16 cellular contexts compared by ENCODE assay signal in the genomic region with DNA sequence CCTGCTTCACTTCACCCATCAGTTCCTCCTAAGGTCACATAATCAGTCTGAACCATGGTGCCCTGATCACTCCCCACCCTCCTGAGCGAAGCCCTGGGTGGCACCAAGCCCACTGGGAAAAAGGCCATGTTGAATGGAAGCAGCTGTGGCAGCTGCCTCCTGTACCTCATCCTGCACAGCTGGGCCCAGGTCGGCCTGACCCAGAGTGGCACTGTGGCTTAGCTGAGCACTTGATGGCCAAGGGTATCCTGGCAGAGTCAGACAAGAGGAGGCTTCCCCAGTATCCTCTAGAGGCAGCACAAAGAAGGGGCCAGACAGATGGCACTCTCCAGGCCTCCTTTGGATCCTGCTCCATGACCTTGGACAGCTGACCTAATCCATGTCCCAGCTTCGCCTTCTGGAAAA.
DNase-seq lines count a peak whose midpoint lies in the region; ATAC-seq, FAIRE-seq and TF ChIP-seq lines count a peak whose summit lies in the region.
"Had no signal": no experiment of that assay in that cellular context is flagged by ENCODE, and none has a peak within 500 bp of the region (broad histone marks: within the 10 kb centered on the region; RNA-seq: fewer than 3 reads in every experiment).

No MANE protein-coding gene starts in this region.

- H3K4me1 ChIP-seq in SJCRH30, result peaks cover 64% of the 10 kb centered on the region
- peaks cover 14% of the 10 kb centered on the region for H3K4me1 ChIP-seq in upper lobe of right lung

- no peaks in the 10 kb centered on the region for H3K9me3 ChIP-seq in SJCRH30 (replicated peaks)
- no peaks in the 10 kb centered on the region for H3K9me3 ChIP-seq in upper lobe of right lung

- H3K36me3 ChIP-seq in SJCRH30, result no peaks in the 10 kb centered on the region
- no peaks in the 10 kb centered on the region for H3K36me3 ChIP-seq in upper lobe of right lung

- peaks cover 16% of the 10 kb centered on the region for H3K27me3 Mint-ChIP-seq in activated naive CD8-positive, alpha-beta T cell treated with anti-CD3 and anti-CD28 coated beads, Interleukin-2, amount 10 ng/mL, durations not matched to agents 7 days and 5 days
- no peaks in the 10 kb centered on the region for H3K27me3 Mint-ChIP-seq in activated naive CD8-positive, alpha-beta T cell treated with anti-CD3 and anti-CD28 coated beads for 36 hours

- no peak overlapping the region for H3K4me3 Mint-ChIP-seq in activated naive CD8-positive, alpha-beta T cell treated with anti-CD3 and anti-CD28 coated beads, Interleukin-2, amount 10 ng/mL, durations not matched to agents 7 days and 5 days
- no peak overlapping the region for H3K4me3 Mint-ChIP-seq in activated naive CD8-positive, alpha-beta T cell treated with anti-CD3 and anti-CD28 coated beads for 36 hours
- H3K4me3 Mint-ChIP-seq: CD8-positive, alpha-beta memory T cell; H9 had no signal

- no peak overlapping the region for H3K27ac Mint-ChIP-seq in activated naive CD8-positive, alpha-beta T cell treated with anti-CD3 and anti-CD28 coated beads, Interleukin-2, amount 10 ng/mL, durations not matched to agents 7 days and 5 days
- H3K27ac Mint-ChIP-seq in activated naive CD8-positive, alpha-beta T cell treated with anti-CD3 and anti-CD28 coated beads for 36 hours, result no peak overlapping the region

- H3K4me3 ChIP-seq in SJCRH30 (no peak overlapping the region), upper lobe of right lung (no peak overlapping the region)

- POLR2A ChIA-PET in activated naive CD8-positive, alpha-beta T cell treated with anti-CD3 and anti-CD28 coated beads, Interleukin-2, amount 10 ng/mL, durations not matched to agents 7 days and 5 days (lab: Charles Lee), result no interaction called here

- 0 out of 2 replicates have a peak, but pooled peaks cover 4% of the 10 kb centered on the region for H3K27me3 ChIP-seq in SJCRH30
- no peaks in the 10 kb centered on the region for H3K27me3 ChIP-seq in upper lobe of right lung

- ATAC-seq in activated naive CD8-positive, alpha-beta T cell treated with anti-CD3 and anti-CD28 coated beads, Interleukin-2, amount 10 ng/mL, durations not matched to agents 7 days and 5 days (ENCODE audit: low read depth), result no peak
- ATAC-seq in upper lobe of right lung, result no peak
- no peak for ATAC-seq in HG03565 (IDR thresholded peaks at IDR 0.05; ENCODE audit: unreplicated experiment)

- peaks cover 4% of the 10 kb centered on the region for H3K4me1 Mint-ChIP-seq in activated naive CD8-positive, alpha-beta T cell treated with anti-CD3 and anti-CD28 coated beads, Interleukin-2, amount 10 ng/mL, durations not matched to agents 7 days and 5 days
- no peaks in the 10 kb centered on the region for H3K4me1 Mint-ChIP-seq in activated naive CD8-positive, alpha-beta T cell treated with anti-CD3 and anti-CD28 coated beads for 36 hours

- no peaks in the 10 kb centered on the region for H3K9me3 Mint-ChIP-seq in activated naive CD8-positive, alpha-beta T cell treated with anti-CD3 and anti-CD28 coated beads, Interleukin-2, amount 10 ng/mL, durations not matched to agents 7 days and 5 days
- no peaks in the 10 kb centered on the region for H3K9me3 Mint-ChIP-seq in activated naive CD8-positive, alpha-beta T cell treated with anti-CD3 and anti-CD28 coated beads for 36 hours
- H3K9me3 Mint-ChIP-seq: CD8-positive, alpha-beta memory T cell; H9 had no signal

- H3K36me3 Mint-ChIP-seq in activated naive CD8-positive, alpha-beta T cell treated with anti-CD3 and anti-CD28 coated beads, Interleukin-2, amount 10 ng/mL, durations not matched to agents 7 days and 5 days, result no peaks in the 10 kb centered on the region
- H3K36me3 Mint-ChIP-seq in activated naive CD8-positive, alpha-beta T cell treated with anti-CD3 and anti-CD28 coated beads for 36 hours, result no peaks in the 10 kb centered on the region
- H3K36me3 Mint-ChIP-seq: CD8-positive, alpha-beta memory T cell had no signal

- DNase-seq in activated naive CD8-positive, alpha-beta T cell treated with anti-CD3 and anti-CD28 coated beads, Interleukin-2, amount 10 ng/mL, durations not matched to agents 7 days and 5 days, result peak; percentile 18
- DNase-seq in activated naive CD8-positive, alpha-beta T cell treated with anti-CD3 and anti-CD28 coated beads for 36 hours, result no peak
- DNase-seq in SJCRH30 (peak; percentile 55 to 73), myocyte (ENCODE audit: low read depth) (peak; percentile 76), upper lobe of right lung (peak; percentile 41), GM19239 (ENCODE audit: insufficient read length, low spot score) (no peak)
- DNase-seq: EL, H9, KG1, NCI-H1105, NCI-H187, NCI-H2171, NCI-H69, SHP77 had no signal

- intact Hi-C loops in upper lobe of right lung (cut with DNase I), result no loop called here

- no peak for TF ChIP-seq CTCF in upper lobe of right lung (IDR thresholded peaks at IDR 0.05)

- H3K27ac ChIP-seq in SJCRH30 (peak overlapping the region; percentile 29), upper lobe of right lung (no peak overlapping the region)

- no peak for FAIRE-seq in GM19239 (lab: Jason Lieb, UNC)

Comparison
In these comparisons a context has a peak if more than half of its experiments do, and no peak if none do; other contexts are left out.
1. DNase-seq: peak in activated naive CD8-positive, alpha-beta T cell treated with anti-CD3 and anti-CD28 coated beads, Interleukin-2, amount 10 ng/mL, durations not matched to agents 7 days and 5 days (single experiment), SJCRH30 (2 of 2), myocyte (single experiment) and upper lobe of right lung (single experiment); none in activated naive CD8-positive, alpha-beta T cell treated with anti-CD3 and anti-CD28 coated beads for 36 hours (single experiment) and GM19239 (single experiment).